In genomic region chr15:40696228-40696627, GRCh38 we compare ENCODE assay signal across 9 cellular contexts. TPM values are rescaled to one million over a fixed set of nuclear protein-coding genes. Genes with fewer than 3 reads are reported as not detected.
DNase-seq lines count a peak whose midpoint lies in the region; ATAC-seq, FAIRE-seq and TF ChIP-seq lines count a peak whose summit lies in the region.
"Had no signal": no experiment of that assay in that cellular context is flagged by ENCODE, and none has a peak within 500 bp of the region (broad histone marks: within the 10 kb centered on the region; RNA-seq: fewer than 3 reads in every experiment).

No MANE protein-coding gene starts in this region.

- peaks cover 18 to 37% (median 31%) of the 10 kb centered on the region in 10 experiments for H3K4me1 ChIP-seq in BLaER1 treated with 17β-estradiol and CSF1 and Interleukin-3, amounts not matched to agents 10 nM and 100 nM
- H3K4me1 ChIP-seq in HUES64 (ENCODE audit: insufficient read depth, low read length) (0 out of 2 replicates have a peak, but pooled peaks cover 2% of the 10 kb centered on the region), kidney (ENCODE audit: control insufficient read depth in 1 of 2, insufficient read depth in 1 of 2, low read depth in 1 of 2, low read length in 2 of 2) (peaks cover 6 to 16% of the 10 kb centered on the region in 2 donors)

- H3K9me3 Mint-ChIP-seq in activated naive CD8-positive, alpha-beta T cell treated with anti-CD3 and anti-CD28 coated beads, Interleukin-2, amount 10 ng/mL, durations not matched to agents 7 days and 5 days, result no peaks in the 10 kb centered on the region
- no peaks in the 10 kb centered on the region for H3K9me3 Mint-ChIP-seq in memory B cell

- POLR2A ChIA-PET in activated naive CD8-positive, alpha-beta T cell treated with anti-CD3 and anti-CD28 coated beads, Interleukin-2, amount 10 ng/mL, durations not matched to agents 7 days and 5 days (lab: Charles Lee), result interaction anchor here (0.6 to 3.0 kb wide), 7 partner anchors 11 to 198 kb away, joined by 3 to 25 read pairs (median 14); partner anchors contain the start of genes C15orf62, GCHFR, RPUSD2 and VPS18

- WGBS in HUES64, result 88% methylated on average over 10 of the region's 11 CpGs

- H3K9me3 ChIP-seq in BLaER1 treated with 17β-estradiol and CSF1 and Interleukin-3, amounts not matched to agents 10 nM and 100 nM (replicated peaks in 1 of 11), result no peaks in the 10 kb centered on the region
- H3K9me3 ChIP-seq in HUES64 (ENCODE audit: insufficient read depth, low read depth, low read length) (no peaks in the 10 kb centered on the region), kidney (ENCODE audit: control insufficient read depth in 1 of 2, low read length in 2 of 2) (no peaks in the 10 kb centered on the region)

- peaks cover 3 to 44% (median 37%) of the 10 kb centered on the region in 11 experiments; a peak in 18 of 22 replicates for H3K36me3 ChIP-seq in BLaER1 treated with 17β-estradiol and CSF1 and Interleukin-3, amounts not matched to agents 10 nM and 100 nM
- peaks cover 34% of the 10 kb centered on the region for H3K36me3 ChIP-seq in HUES64 (ENCODE audit: insufficient read depth, low read length)
- H3K36me3 ChIP-seq in kidney (ENCODE audit: control insufficient read depth in 1 of 2, insufficient read depth in 2 of 2, low read length in 2 of 2), result no peaks in the 10 kb centered on the region

- H3K27me3 ChIP-seq in BLaER1 treated with 17β-estradiol and CSF1 and Interleukin-3, amounts not matched to agents 10 nM and 100 nM, result no peaks in the 10 kb centered on the region
- no peaks in the 10 kb centered on the region for H3K27me3 ChIP-seq in HUES64 (ENCODE audit: insufficient read depth, low read length)

- DNase-seq in activated naive CD8-positive, alpha-beta T cell treated with anti-CD3 and anti-CD28 coated beads, Interleukin-2, amount 10 ng/mL, durations not matched to agents 7 days and 5 days, result no peak
- DNase-seq in memory B cell (ENCODE audit: low spot score in 2 of 2), result no peak
- no peak for DNase-seq in activated gamma-delta T cell (lab: John Stamatoyannopoulos, UW)
- no peak for DNase-seq in ureter (ENCODE audit: low spot score)
- no peak for DNase-seq in kidney
- DNase-seq: Right ventricle myocardium superior had no signal

- H3K27ac Mint-ChIP-seq in activated naive CD8-positive, alpha-beta T cell treated with anti-CD3 and anti-CD28 coated beads, Interleukin-2, amount 10 ng/mL, durations not matched to agents 7 days and 5 days, result peak overlapping the region; percentile 100
- H3K27ac Mint-ChIP-seq in memory B cell, result no peak overlapping the region

- peaks cover 0 to 10% (median 0%) of the 10 kb centered on the region in 11 experiments; a peak in 6 of 22 replicates for H4K20me1 ChIP-seq in BLaER1 treated with 17β-estradiol and CSF1 and Interleukin-3, amounts not matched to agents 10 nM and 100 nM

- peaks cover 36% of the 10 kb centered on the region for H3K4me1 Mint-ChIP-seq in activated naive CD8-positive, alpha-beta T cell treated with anti-CD3 and anti-CD28 coated beads, Interleukin-2, amount 10 ng/mL, durations not matched to agents 7 days and 5 days
- peaks cover 11% of the 10 kb centered on the region for H3K4me1 Mint-ChIP-seq in memory B cell

- H3K4me3 Mint-ChIP-seq in activated naive CD8-positive, alpha-beta T cell treated with anti-CD3 and anti-CD28 coated beads, Interleukin-2, amount 10 ng/mL, durations not matched to agents 7 days and 5 days, result peak overlapping the region; percentile 100
- peak overlapping the region; percentile 99 for H3K4me3 Mint-ChIP-seq in memory B cell

- ATAC-seq in activated naive CD8-positive, alpha-beta T cell treated with anti-CD3 and anti-CD28 coated beads, Interleukin-2, amount 10 ng/mL, durations not matched to agents 7 days and 5 days (ENCODE audit: low read depth), result no peak
- no peak for ATAC-seq in memory B cell (ENCODE audit: low read depth)
- ATAC-seq in HG03045 (IDR thresholded peaks at IDR 0.05; ENCODE audit: unreplicated experiment), result no peak

- H3K27me3 Mint-ChIP-seq in activated naive CD8-positive, alpha-beta T cell treated with anti-CD3 and anti-CD28 coated beads, Interleukin-2, amount 10 ng/mL, durations not matched to agents 7 days and 5 days, result no peaks in the 10 kb centered on the region
- H3K27me3 Mint-ChIP-seq in memory B cell, result no peaks in the 10 kb centered on the region

- peaks cover 33% of the 10 kb centered on the region for H3K36me3 Mint-ChIP-seq in activated naive CD8-positive, alpha-beta T cell treated with anti-CD3 and anti-CD28 coated beads, Interleukin-2, amount 10 ng/mL, durations not matched to agents 7 days and 5 days
- H3K36me3 Mint-ChIP-seq in memory B cell, result peaks cover 2% of the 10 kb centered on the region

- peak overlapping the region in 10 of 11 experiments; percentile 82 to 93 (median 90); a peak in 19 of 22 replicates for H3K9ac ChIP-seq in BLaER1 treated with 17β-estradiol and CSF1 and Interleukin-3, amounts not matched to agents 10 nM and 100 nM
- peak overlapping the region; percentile 98; the same call in 1 of the 2 replicates for H3K9ac ChIP-seq in HUES64 (ENCODE audit: low read depth, low read length)
- no peak overlapping the region for H3K9ac ChIP-seq in kidney (ENCODE audit: low read length in 2 of 2)

- FAIRE-seq in kidney (lab: Jason Lieb, UNC), result no peak

- TF ChIP-seq CTCF in kidney (IDR thresholded peaks at IDR 0.05; ENCODE audit: borderline replicate concordance, extremely low read depth, insufficient read depth), result no peak

- H3K4me2 ChIP-seq in BLaER1 treated with 17β-estradiol and CSF1 and Interleukin-3, amounts not matched to agents 10 nM and 100 nM, result peak overlapping the region; percentile 64 to 92 (median 83); a peak in 21 of 22 replicates

- intact Hi-C loops in kidney (cut with DNase I), result no loop called here

- H3K27ac ChIP-seq in BLaER1 treated with 17β-estradiol and CSF1 and Interleukin-3, amounts not matched to agents 10 nM and 100 nM, result peak overlapping the region in 9 of 11 experiments; percentile 81 to 92 (median 90); a peak in 12 of 22 replicates
- no peak overlapping the region for H3K27ac ChIP-seq in HUES64 (ENCODE audit: low read depth, low read length)
- H3K27ac ChIP-seq in kidney (ENCODE audit: low read depth in 2 of 2, low read length in 2 of 2), result no peak overlapping the region

- H3K4me3 ChIP-seq in BLaER1 treated with 17β-estradiol and CSF1 and Interleukin-3, amounts not matched to agents 10 nM and 100 nM, result peak overlapping the region; percentile 80 to 97 (median 88)
- peak overlapping the region; percentile 99 for H3K4me3 ChIP-seq in HUES64 (ENCODE audit: low read length)
- H3K4me3 ChIP-seq in kidney (ENCODE audit: low read length in 2 of 2), result no peak overlapping the region

RNA-seq across cellular contexts. Expression of gene RAD51, which starts 1.3 kb away (rescaled TPM):
- polyA plus RNA-seq in HUES64 (2013, experiment 1 of 2), result 32.9 TPM
- polyA plus RNA-seq in HUES64 (2013, experiment 2 of 2), result 31.3 TPM
- total RNA-seq in activated naive CD8-positive, alpha-beta T cell treated with anti-CD3 and anti-CD28 coated beads, Interleukin-2, amount 10 ng/mL, durations not matched to agents 7 days and 5 days, result 10 to 100 TPM; 52.4 to 54.5 TPM
- total RNA-seq in ureter (0.68 TPM), kidney (1.1 TPM)
- not detected for polyA plus RNA-seq in kidney (ENCODE audit: insufficient read depth, low read depth, low replicate concordance)

RNA-seq across cellular contexts. Expression of gene RMDN3, which starts 58.8 kb away (rescaled TPM):
- polyA plus RNA-seq in HUES64 (2013, experiment 1 of 2), result 15.5 TPM
- polyA plus RNA-seq in HUES64 (2013, experiment 2 of 2), result 14.7 TPM
- total RNA-seq in activated naive CD8-positive, alpha-beta T cell treated with anti-CD3 and anti-CD28 coated beads, Interleukin-2, amount 10 ng/mL, durations not matched to agents 7 days and 5 days, result 10 to 100 TPM; 32.5 to 36.4 TPM
- total RNA-seq in ureter, result 34.6 TPM
- 38.2 TPM for total RNA-seq in kidney
- 34.9 TPM for polyA plus RNA-seq in kidney (ENCODE audit: insufficient read depth, low read depth, low replicate concordance)

Comparison
In these comparisons a context has a peak if more than half of its experiments do, and no peak if none do; other contexts are left out.
1. H3K27ac ChIP-seq: peak in BLaER1 treated with 17β-estradiol and CSF1 and Interleukin-3, amounts not matched to agents 10 nM and 100 nM (9 of 11); none in HUES64 (single experiment) and kidney (0 of 2).
2. H3K4me3 ChIP-seq: peak in BLaER1 treated with 17β-estradiol and CSF1 and Interleukin-3, amounts not matched to agents 10 nM and 100 nM (10 of 10) and HUES64 (single experiment); none in kidney (0 of 2).
3. H3K9ac ChIP-seq: peak in BLaER1 treated with 17β-estradiol and CSF1 and Interleukin-3, amounts not matched to agents 10 nM and 100 nM (10 of 11) and HUES64 (single experiment); none in kidney (0 of 2).
4. RNA of gene RAD51, which starts 1.3 kb away (total RNA-seq): 52.4 to 54.5 TPM in activated naive CD8-positive, alpha-beta T cell treated with anti-CD3 and anti-CD28 coated beads, Interleukin-2, amount 10 ng/mL, durations not matched to agents 7 days and 5 days; 1.1 TPM in kidney (single experiment) and 0.68 TPM in ureter (single experiment); every median in the first group is over 10 times any median in the second.